In the genomic region with DNA sequence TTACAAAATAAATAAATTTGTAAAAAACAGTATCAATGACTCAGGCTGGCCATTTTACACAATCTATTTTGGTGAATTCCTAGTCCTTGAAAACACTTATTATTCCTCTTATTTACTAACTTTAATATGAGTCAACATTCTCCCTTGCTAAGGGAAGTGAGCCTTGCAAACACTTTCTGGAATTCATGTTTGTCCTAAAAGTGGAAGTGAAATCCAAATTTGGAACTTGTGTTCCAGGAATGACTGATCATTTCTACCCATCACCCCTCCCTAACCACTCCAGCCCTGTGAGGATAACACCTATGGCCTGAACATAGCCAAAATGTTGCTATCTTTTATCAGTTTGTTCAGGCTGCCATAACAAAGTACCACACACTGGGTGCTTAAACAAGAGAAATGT, we compare ENCODE assay signal across 15 cellular contexts.
DNase-seq lines count a peak whose midpoint lies in the region; ATAC-seq, FAIRE-seq and TF ChIP-seq lines count a peak whose summit lies in the region.
"Had no signal": no experiment of that assay in that cellular context is flagged by ENCODE, and none has a peak within 500 bp of the region (broad histone marks: within the 10 kb centered on the region; RNA-seq: fewer than 3 reads in every experiment).

No MANE protein-coding gene starts in this region.

- no peaks in the 10 kb centered on the region for H3K9me3 ChIP-seq in IMR-90 (ENCODE audit: control insufficient read depth, insufficient read depth, low read length)
- H3K9me3 ChIP-seq in pancreas = no peaks in the 10 kb centered on the region

- H3K4me1 Mint-ChIP-seq in activated naive CD8-positive, alpha-beta T cell treated with anti-CD3 and anti-CD28 coated beads, Interleukin-2, amount 50 U/mL, for 24 hours = no peaks in the 10 kb centered on the region
- peaks cover 4% of the 10 kb centered on the region for H3K4me1 Mint-ChIP-seq in type B pancreatic cell (ENCODE audit: unreplicated experiment)
- H3K4me1 Mint-ChIP-seq: CD4-positive, CD25-positive, alpha-beta regulatory T cell had no signal

- no peak for TF ChIP-seq POLR2A in IMR-90 (IDR thresholded peaks at IDR 0.05; ENCODE audit: low read depth, low read length)

- H3K4me1 ChIP-seq in IMR-90 (ENCODE audit: control insufficient read depth, insufficient read depth, low read length) (peaks cover 4% of the 10 kb centered on the region), pancreas (no peaks in the 10 kb centered on the region)

- no peaks in the 10 kb centered on the region for H3K36me3 Mint-ChIP-seq in activated naive CD8-positive, alpha-beta T cell treated with anti-CD3 and anti-CD28 coated beads, Interleukin-2, amount 50 U/mL, for 24 hours (ENCODE audit: low read depth)
- no peaks in the 10 kb centered on the region for H3K36me3 Mint-ChIP-seq in type B pancreatic cell
- H3K36me3 Mint-ChIP-seq: CD4-positive, CD25-positive, alpha-beta regulatory T cell had no signal

- H2BK15ac ChIP-seq in IMR-90 (ENCODE audit: low read depth, low read length) = peak overlapping the region; percentile 69; the same call in 1 of the 3 replicates

- CTCF ChIA-PET in IMR-90 (lab: Yijun Ruan, JAX) = no interaction called here

- in situ Hi-C loops in IMR-90 (cut with MboI; ENCODE audit: low sequenced_read_pairs) = no loop called here

- H3K27ac ChIP-seq in IMR-90 (ENCODE audit: insufficient read depth, low read length) (peak overlapping the region; percentile 43; the same call in 1 of the 2 replicates), epithelial cell of prostate (peak overlapping the region; percentile 83), pancreas (peak overlapping the region in 1 of 4 donors; percentile 37)

- peak overlapping the region in 1 of 2 experiments; percentile 54; a peak in 2 of 4 replicates for H4K8ac ChIP-seq in IMR-90 (ENCODE audit: low read depth in 2 of 2, low read length in 2 of 2)

- no peak overlapping the region for H2AFZ ChIP-seq in IMR-90 (replicated peaks; ENCODE audit: low read length, poor library complexity)

- H2BK20ac ChIP-seq in IMR-90 (ENCODE audit: low read depth, low read length) = peak overlapping the region; percentile 92

- peak; percentile 54 for ATAC-seq in IMR-90 (ENCODE audit: low read depth)
- peak in 3 of 4 donors; percentile 22 to 58 (median 34) for ATAC-seq in pancreas
- ATAC-seq in activated naive CD8-positive, alpha-beta T cell treated with anti-CD3 and anti-CD28 coated beads, Interleukin-2, amount 50 U/mL, for 24 hours = no peak
- ATAC-seq: K562 had no signal

- DNase-seq in AG09309 (ENCODE audit: low read depth) = peak; percentile 11
- DNase-seq in IMR-90 = peak; percentile 37
- DNase-seq in epithelial cell of prostate (ENCODE audit: low read depth, low spot score) = no peak
- no peak for DNase-seq in pancreas
- no peak for DNase-seq in occipital lobe (lab: John Stamatoyannopoulos, UW)
- DNase-seq in NCI-H82 (lab: John Stamatoyannopoulos, UW) = no peak
- no peak for DNase-seq in activated naive CD8-positive, alpha-beta T cell treated with anti-CD3 and anti-CD28 coated beads, Interleukin-2, amount 50 U/mL, for 24 hours
- DNase-seq in type B pancreatic cell (ENCODE audit: extremely low spot score, unreplicated experiment) = no peak
- DNase-seq: CD4-positive, CD25-positive, alpha-beta regulatory T cell; erythroblast; islet precursor cell; NCI-H2107; stimulated activated CD4-positive, alpha-beta T cell treated with anti-CD3 and anti-CD28 coated beads, Interleukin-4, amount 100 ng/mL, for 4 hours had no signal

- peak overlapping the region; percentile 72 for H2BK5ac ChIP-seq in IMR-90 (ENCODE audit: low read depth, low read length, poor library complexity, severe bottlenecking)

- H3K9me3 Mint-ChIP-seq in activated naive CD8-positive, alpha-beta T cell treated with anti-CD3 and anti-CD28 coated beads, Interleukin-2, amount 50 U/mL, for 24 hours = no peaks in the 10 kb centered on the region
- no peaks in the 10 kb centered on the region for H3K9me3 Mint-ChIP-seq in type B pancreatic cell

- no peak overlapping the region for H3K27ac Mint-ChIP-seq in activated naive CD8-positive, alpha-beta T cell treated with anti-CD3 and anti-CD28 coated beads, Interleukin-2, amount 50 U/mL, for 24 hours
- no peak overlapping the region for H3K27ac Mint-ChIP-seq in type B pancreatic cell
- H3K27ac Mint-ChIP-seq: CD4-positive, CD25-positive, alpha-beta regulatory T cell had no signal

- peak overlapping the region; percentile 23; the same call in 1 of the 2 replicates for H3K56ac ChIP-seq in IMR-90 (ENCODE audit: extremely low read depth, insufficient read depth, low read length)

- H3K18ac ChIP-seq in IMR-90 (ENCODE audit: low read depth, low read length) = peak overlapping the region; percentile 99

- H2AK5ac ChIP-seq in IMR-90 (ENCODE audit: low read depth, low read length) = peak overlapping the region; percentile 65

- TF ChIP-seq RAD21 in IMR-90 (IDR thresholded peaks at IDR 0.05; ENCODE audit: low read length) = no peak

- H4K20me1 ChIP-seq in IMR-90 (ENCODE audit: insufficient read depth, low read length) = no peaks in the 10 kb centered on the region

- BruUV-seq in IMR-90 (replicated peaks; lab: Mats Ljungman, UMichigan) = no TSS peak

- POLR2A ChIA-PET in IMR-90 (lab: Charles Lee; ENCODE audit: unreplicated experiment) = no interaction called here

- dilution Hi-C loops in IMR-90 (cut with HindIII; ENCODE audit: low sequenced_read_pairs, unreplicated experiment) = no loop called here

- peak overlapping the region; percentile 67 for H4K91ac ChIP-seq in IMR-90 (ENCODE audit: insufficient read depth, low read depth, low read length)

- H3K14ac ChIP-seq in IMR-90 (replicated peaks; ENCODE audit: low read depth, low read length) = peak overlapping the region; percentile 58; the same call in 1 of the 2 replicates

- no peak overlapping the region for H2AK9ac ChIP-seq in IMR-90 (replicated peaks; ENCODE audit: low read depth, low read length, poor library complexity)

- intact Hi-C loops in IMR-90 (cut with micrococcal nuclease) = loop anchor here (2.0 to 5.0 kb wide), 2 partner anchors 140 to 183 kb away; no protein-coding TSS in a partner anchor
- intact Hi-C loops in pancreas (cut with DNase I) = no loop called here

- no peak overlapping the region for H3K9ac ChIP-seq in IMR-90 (ENCODE audit: low read depth, low read length)

- H3K36me3 ChIP-seq in IMR-90 (ENCODE audit: control insufficient read depth, insufficient read depth, low read length) (no peaks in the 10 kb centered on the region), pancreas (no peaks in the 10 kb centered on the region)

- no peak overlapping the region for H3K4me3 Mint-ChIP-seq in activated naive CD8-positive, alpha-beta T cell treated with anti-CD3 and anti-CD28 coated beads, Interleukin-2, amount 50 U/mL, for 24 hours
- no peak overlapping the region for H3K4me3 Mint-ChIP-seq in type B pancreatic cell
- H3K4me3 Mint-ChIP-seq: CD4-positive, CD25-positive, alpha-beta regulatory T cell had no signal

- H3K27me3 Mint-ChIP-seq in activated naive CD8-positive, alpha-beta T cell treated with anti-CD3 and anti-CD28 coated beads, Interleukin-2, amount 50 U/mL, for 24 hours = no peaks in the 10 kb centered on the region
- H3K27me3 Mint-ChIP-seq in type B pancreatic cell = no peaks in the 10 kb centered on the region
- H3K27me3 Mint-ChIP-seq: CD4-positive, CD25-positive, alpha-beta regulatory T cell had no signal

- peak overlapping the region; percentile 78; the same call in 1 of the 2 replicates for H3K23ac ChIP-seq in IMR-90 (ENCODE audit: low read depth, low read length)

- FAIRE-seq in pancreas (lab: Jason Lieb, UNC) = no peak
- FAIRE-seq: GM19239, K562 had no signal

- H3K4ac ChIP-seq in IMR-90 (ENCODE audit: low read depth, low read length) = peak overlapping the region; percentile 82

- peaks cover 5% of the 10 kb centered on the region for H3K9me1 ChIP-seq in IMR-90 (ENCODE audit: insufficient read depth, low read length)

- H3K79me1 ChIP-seq in IMR-90 (ENCODE audit: low read depth in 1 of 2, low read length in 2 of 2) = no peaks in the 10 kb centered on the region

- peak overlapping the region; percentile 46; the same call in 1 of the 2 replicates for H3K4me2 ChIP-seq in IMR-90 (ENCODE audit: low read depth, low read length)

- TF ChIP-seq CTCF in AG09309 (IDR thresholded peaks at IDR 0.05; ENCODE audit: control insufficient read depth, insufficient read depth, low read depth, low read length, missing control alignments) (no peak), IMR-90 (conservative IDR thresholded peaks at IDR 0.05; ENCODE audit: low read depth, low read length) (no peak), pancreas (IDR thresholded peaks at IDR 0.05) (no peak), type B pancreatic cell (conservative IDR thresholded peaks at IDR 0.05) (no peak)

- peak overlapping the region; percentile 86; the same call in 1 of the 2 replicates for H4K5ac ChIP-seq in IMR-90 (ENCODE audit: low read depth, low read length)

- no peak overlapping the region for H3K4me3 ChIP-seq in AG09309 (ENCODE audit: control insufficient read depth, low read depth, low read length)
- H3K4me3 ChIP-seq in IMR-90 (ENCODE audit: insufficient read depth, low read depth, low read length) = no peak overlapping the region
- no peak overlapping the region for H3K4me3 ChIP-seq in pancreas
- H3K4me3 ChIP-seq: K562 had no signal

- peak overlapping the region; percentile 92 for H2BK120ac ChIP-seq in IMR-90 (ENCODE audit: low read depth, low read length)

- no peaks in the 10 kb centered on the region for H3K27me3 ChIP-seq in IMR-90 (ENCODE audit: control insufficient read depth, insufficient read depth, low read length)
- H3K27me3 ChIP-seq in pancreas = no peaks in the 10 kb centered on the region

TF ChIP-seq in IMR-90, 13 proteins besides CTCF, POLR2A, EP300 and RAD21 (continues in another document):
- TF ChIP-seq NFE2L2 (IDR thresholded peaks at IDR 0.05; ENCODE audit: low read depth, low read length) = no peak
- TF ChIP-seq RCOR1 (IDR thresholded peaks at IDR 0.05; ENCODE audit: insufficient replicate concordance, low read length) = no peak
- TF ChIP-seq, protein P1, sequence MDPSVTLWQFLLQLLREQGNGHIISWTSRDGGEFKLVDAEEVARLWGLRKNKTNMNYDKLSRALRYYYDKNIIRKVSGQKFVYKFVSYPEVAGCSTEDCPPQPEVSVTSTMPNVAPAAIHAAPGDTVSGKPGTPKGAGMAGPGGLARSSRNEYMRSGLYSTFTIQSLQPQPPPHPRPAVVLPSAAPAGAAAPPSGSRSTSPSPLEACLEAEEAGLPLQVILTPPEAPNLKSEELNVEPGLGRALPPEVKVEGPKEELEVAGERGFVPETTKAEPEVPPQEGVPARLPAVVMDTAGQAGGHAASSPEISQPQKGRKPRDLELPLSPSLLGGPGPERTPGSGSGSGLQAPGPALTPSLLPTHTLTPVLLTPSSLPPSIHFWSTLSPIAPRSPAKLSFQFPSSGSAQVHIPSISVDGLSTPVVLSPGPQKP (IDR thresholded peaks at IDR 0.05; ENCODE audit: borderline replicate concordance, low read depth, low read length) = no peak
- no peak for TF ChIP-seq BHLHE40 (IDR thresholded peaks at IDR 0.05; ENCODE audit: low read depth, low read length)
- TF ChIP-seq MAFK (IDR thresholded peaks at IDR 0.05; ENCODE audit: low read depth, low read length) = no peak
- TF ChIP-seq FOS (IDR thresholded peaks at IDR 0.05; ENCODE audit: low read depth, low read length) = no peak
- TF ChIP-seq SMC3 (IDR thresholded peaks at IDR 0.05; ENCODE audit: low read depth, low read length) = no peak
- TF ChIP-seq RFX5 (IDR thresholded peaks at IDR 0.05; ENCODE audit: low read depth, low read length) = no peak

Comparison
In these comparisons a context has a peak if more than half of its experiments do, and no peak if none do; other contexts are left out.
1. DNase-seq: peak in AG09309 (single experiment) and IMR-90 (single experiment); none in epithelial cell of prostate (single experiment), pancreas (0 of 6), occipital lobe (single experiment), NCI-H82 (single experiment), activated naive CD8-positive, alpha-beta T cell treated with anti-CD3 and anti-CD28 coated beads, Interleukin-2, amount 50 U/mL, for 24 hours (single experiment) and type B pancreatic cell (single experiment).